Comparison of ENCODE assay signal across 1 cellular context in genomic region chr2:231037731-231038482, GRCh38.
TF ChIP-seq lines count a peak whose summit lies in the region.

No MANE protein-coding gene starts in this region.

TF ChIP-seq in H1, 55 proteins besides CTCF, POLR2A, EP300 and RAD21:
- TF ChIP-seq HDAC2 (IDR thresholded peaks at IDR 0.05; ENCODE audit: borderline replicate concordance in 1 of 2, low read depth in 2 of 2, low read length in 2 of 2) (no peak), SUZ12 (IDR thresholded peaks at IDR 0.05; ENCODE audit: low read length) (peak; percentile 54), YY1 (IDR thresholded peaks at IDR 0.05; ENCODE audit: low read depth, low read length) (no peak), KDM1A (IDR thresholded peaks at IDR 0.05; ENCODE audit: borderline replicate concordance, low read length) (0 out of 2 replicates have a peak, but pooled peaks have one; percentile 37), TAF1 (IDR thresholded peaks at IDR 0.05; ENCODE audit: low read depth, low read length) (no peak), EZH2 (IDR thresholded peaks at IDR 0.05; ENCODE audit: low read depth, low read length, severe bottlenecking) (peak; percentile 41), SP4 (IDR thresholded peaks at IDR 0.05; ENCODE audit: low read length) (no peak), TCF12 (IDR thresholded peaks at IDR 0.05; ENCODE audit: low read depth, low read length) (no peak), CTBP2 (IDR thresholded peaks at IDR 0.05; ENCODE audit: borderline replicate concordance, insufficient read depth, insufficient read length, low read length) (no peak), ZNF274 (IDR thresholded peaks at IDR 0.05; ENCODE audit: borderline replicate concordance, extremely low read depth, low read length) (no peak), CHD1 (IDR thresholded peaks at IDR 0.05; ENCODE audit: low read depth, low read length) (no peak), TAF7 (optimal IDR thresholded peaks at IDR 0.05; ENCODE audit: borderline replicate concordance, low read depth, low read length) (no peak), CBX8 (IDR thresholded peaks at IDR 0.05; ENCODE audit: borderline replicate concordance, low read depth, low read length) (no peak), ASH2L (IDR thresholded peaks at IDR 0.05; ENCODE audit: low read length) (peak; percentile 34), SIX5 (IDR thresholded peaks at IDR 0.05; ENCODE audit: low read depth, low read length) (no peak)
